ENCODE assay signal across 18 cellular contexts in genomic region chr11:134800826-134801225, GRCh38.
"Had no signal": no experiment of that assay in that cellular context is flagged by ENCODE, and none has a peak within 500 bp of the region (broad histone marks: within the 10 kb centered on the region; RNA-seq: fewer than 3 reads in every experiment).

No MANE protein-coding gene starts in this region.

- H3K4me1 Mint-ChIP-seq: activated CD4-positive, alpha-beta T cell treated with anti-CD3 and anti-CD28 coated beads, Interleukin-2, amount 10 ng/mL, durations not matched to agents 7 days and 5 days; immature natural killer cell; memory B cell had no signal

- H3K4me3 Mint-ChIP-seq: activated CD4-positive, alpha-beta T cell treated with anti-CD3 and anti-CD28 coated beads, Interleukin-2, amount 10 ng/mL, durations not matched to agents 7 days and 5 days; activated CD8-positive, alpha-beta T cell treated with anti-CD3 and anti-CD28 coated beads, Interleukin-2, amount 10 ng/mL, durations not matched to agents 7 days and 5 days; activated naive CD4-positive, alpha-beta T cell treated with anti-CD3 and anti-CD28 coated beads for 36 hours; activated T-cell treated with anti-CD3 and anti-CD28 coated beads, Interleukin-2, amount 50 U/mL, for 24 hours; immature natural killer cell; memory B cell; naive thymus-derived CD4-positive, alpha-beta T cell; stimulated activated naive CD8-positive, alpha-beta T cell treated with anti-CD3 and anti-CD28 coated beads, Interleukin-15, Interleukin-2, amounts not matched to agents 100 ng/mL and 50 ng/mL, for 24 hours; T-helper 1 cell treated with Interleukin-12 subunit alpha and Interleukin-12 subunit beta and Interleukin-4 antibody, amounts not matched to agents 30 μg/mL and 1 μg/mL, for 36 hours had no signal

- H3K9me3 Mint-ChIP-seq: activated CD4-positive, alpha-beta T cell treated with anti-CD3 and anti-CD28 coated beads, Interleukin-2, amount 10 ng/mL, durations not matched to agents 7 days and 5 days; activated naive CD4-positive, alpha-beta T cell treated with anti-CD3 and anti-CD28 coated beads for 36 hours; activated T-cell treated with anti-CD3 and anti-CD28 coated beads, Interleukin-2, amount 50 U/mL, for 24 hours; activated T-helper 2 cell treated with anti-CD3 and anti-CD28 coated beads, Interferon-gamma antibody, Interleukin-2, Interleukin-4, amounts not matched to agents 10 μg/mL and 5 μg/mL and 100 μg/mL, durations not matched to agents 14 hours and 24 hours and 36 hours; immature natural killer cell; memory B cell; naive thymus-derived CD4-positive, alpha-beta T cell; stimulated activated naive CD8-positive, alpha-beta T cell treated with anti-CD3 and anti-CD28 coated beads, Interleukin-15, Interleukin-2, amounts not matched to agents 100 ng/mL and 50 ng/mL, for 24 hours; T-helper 1 cell treated with Interleukin-12 subunit alpha and Interleukin-12 subunit beta and Interleukin-4 antibody, amounts not matched to agents 30 μg/mL and 1 μg/mL, for 36 hours had no signal

- ATAC-seq: activated CD4-positive, CD25-positive, alpha-beta regulatory T cell treated with anti-CD3 and anti-CD28 coated beads, Interleukin-2, amount 50 U/mL, for 24 hours; activated CD8-positive, alpha-beta T cell treated with anti-CD3 and anti-CD28 coated beads, Interleukin-2, amount 10 ng/mL, durations not matched to agents 7 days and 5 days; body of pancreas; mucosa of descending colon; naive thymus-derived CD4-positive, alpha-beta T cell had no signal

- H3K36me3 ChIP-seq: colonic mucosa, right atrium auricular region, tibial nerve, vagina had no signal

- H3K27me3 ChIP-seq: body of pancreas, colonic mucosa, right atrium auricular region, vagina had no signal

- H3K4me1 ChIP-seq: body of pancreas, colonic mucosa, right atrium auricular region, vagina had no signal

- H3K27ac Mint-ChIP-seq: activated CD4-positive, alpha-beta T cell treated with anti-CD3 and anti-CD28 coated beads, Interleukin-2, amount 10 ng/mL, durations not matched to agents 7 days and 5 days; activated CD8-positive, alpha-beta T cell treated with anti-CD3 and anti-CD28 coated beads, Interleukin-2, amount 10 ng/mL, durations not matched to agents 7 days and 5 days; activated naive CD4-positive, alpha-beta T cell treated with anti-CD3 and anti-CD28 coated beads for 36 hours; activated T-cell treated with anti-CD3 and anti-CD28 coated beads, Interleukin-2, amount 50 U/mL, for 24 hours; activated T-helper 2 cell treated with anti-CD3 and anti-CD28 coated beads, Interferon-gamma antibody, Interleukin-2, Interleukin-4, amounts not matched to agents 10 μg/mL and 5 μg/mL and 100 μg/mL, durations not matched to agents 14 hours and 24 hours and 36 hours; immature natural killer cell; memory B cell; naive thymus-derived CD4-positive, alpha-beta T cell; stimulated activated naive CD8-positive, alpha-beta T cell treated with anti-CD3 and anti-CD28 coated beads, Interleukin-15, Interleukin-2, amounts not matched to agents 100 ng/mL and 50 ng/mL, for 24 hours; T-helper 1 cell treated with Interleukin-12 subunit alpha and Interleukin-12 subunit beta and Interleukin-4 antibody, amounts not matched to agents 30 μg/mL and 1 μg/mL, for 36 hours had no signal

- H3K4me3 ChIP-seq: body of pancreas, colonic mucosa, mucosa of descending colon, right atrium auricular region, tibial nerve, vagina had no signal

- H3K27ac ChIP-seq: body of pancreas, colonic mucosa, right atrium auricular region, tibial nerve, vagina had no signal

- H3K9me3 ChIP-seq: body of pancreas, colonic mucosa, mucosa of descending colon, right atrium auricular region, tibial nerve, vagina had no signal

- H3K36me3 Mint-ChIP-seq: immature natural killer cell; memory B cell; naive thymus-derived CD4-positive, alpha-beta T cell had no signal

- DNase-seq: activated CD4-positive, alpha-beta T cell treated with anti-CD3 and anti-CD28 coated beads, Interleukin-2, amount 10 ng/mL, durations not matched to agents 7 days and 5 days; activated CD8-positive, alpha-beta T cell treated with anti-CD3 and anti-CD28 coated beads, Interleukin-2, amount 10 ng/mL, durations not matched to agents 7 days and 5 days; activated naive CD4-positive, alpha-beta T cell treated with anti-CD3 and anti-CD28 coated beads for 36 hours; activated T-cell treated with anti-CD3 and anti-CD28 coated beads, Interleukin-2, amount 50 U/mL, for 24 hours; body of pancreas; central memory CD4-positive, alpha-beta T cell; colonic mucosa; immature natural killer cell; mucosa of descending colon; naive thymus-derived CD4-positive, alpha-beta T cell had no signal
